In the genomic region with DNA sequence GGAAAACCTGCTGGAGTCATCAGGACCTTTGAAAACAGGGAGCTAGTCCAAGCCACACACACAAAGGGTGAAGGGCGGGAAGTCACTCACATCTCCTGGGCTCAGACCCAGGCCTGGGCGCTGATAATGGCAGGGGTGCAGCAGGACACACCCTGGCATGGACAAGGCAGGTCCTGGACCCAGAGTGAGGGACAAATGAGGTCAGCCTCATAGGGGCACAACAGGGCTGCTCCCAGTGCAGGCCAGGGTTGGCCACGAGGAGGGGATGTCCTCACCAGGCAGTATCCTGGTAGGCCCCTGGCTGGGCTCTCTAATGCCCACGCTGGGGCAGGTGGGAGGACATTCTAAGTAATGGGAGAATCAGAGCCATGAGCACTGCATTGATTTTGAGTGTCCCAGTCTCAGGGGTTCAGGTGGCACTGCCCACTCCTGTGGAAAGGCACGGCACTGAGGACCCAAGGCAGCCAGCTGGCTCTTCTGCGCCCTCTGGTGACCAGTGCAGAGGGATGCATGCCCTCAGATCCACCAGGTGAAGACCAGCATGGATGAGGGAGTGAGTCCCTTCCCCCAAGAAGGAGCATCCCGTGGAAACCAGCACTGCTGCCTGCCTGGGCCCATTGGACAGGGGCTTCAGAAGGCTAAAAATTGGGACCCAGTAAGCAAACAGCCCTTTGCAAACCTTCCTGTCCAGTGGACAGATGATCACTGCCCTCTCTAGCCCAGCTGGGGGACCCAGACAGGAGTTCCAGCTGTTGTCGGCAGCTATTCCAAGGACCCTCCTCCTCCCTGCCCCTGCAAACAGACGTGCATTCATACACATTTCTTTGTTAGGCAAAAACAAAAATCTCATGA, we compare ENCODE assay signal across 8 cellular contexts. TPM values are rescaled to one million over a fixed set of nuclear protein-coding genes. Genes with fewer than 3 reads are reported as not detected.
DNase-seq lines count a peak whose midpoint lies in the region; ATAC-seq and TF ChIP-seq lines count a peak whose summit lies in the region.

No MANE protein-coding gene starts in this region.

- CTCF ChIA-PET in activated CD8-positive, alpha-beta T cell treated with anti-CD3 and anti-CD28 coated beads, Interleukin-2, amount 10 ng/mL, durations not matched to agents 7 days and 5 days (lab: Charles Lee), result interaction anchor here (0.7 to 4.9 kb wide), 23 partner anchors 8 to 196 kb away, joined by 3 to 43 read pairs (median 4); partner anchors contain the start of gene SREBF1

- H3K27ac ChIP-seq in endodermal cell (ENCODE audit: low read depth, low read length), result no peak overlapping the region

- H3K4me1 ChIP-seq in endodermal cell (ENCODE audit: control insufficient read depth, insufficient read depth, low read length), result no peaks in the 10 kb centered on the region

- DNase-seq in Ammon's horn (ENCODE audit: low spot score), result peak; percentile 88
- DNase-seq in GM19238 (ENCODE audit: insufficient read length, low spot score), result peak; percentile 84
- peak; percentile 33 for DNase-seq in NCI-H226
- DNase-seq in activated CD8-positive, alpha-beta T cell treated with anti-CD3 and anti-CD28 coated beads, Interleukin-2, amount 10 ng/mL, durations not matched to agents 7 days and 5 days, result peak; percentile 79
- DNase-seq in endodermal cell, result peak; percentile 93
- DNase-seq in middle frontal gyrus (ENCODE audit: extremely low spot score, low spot score), result peak; percentile 54

- 55 to 57% methylated on average over 8 to 9 of the region's 9 CpGs for WGBS in endodermal cell (ENCODE audit: insufficient coverage in 1 of 2, insufficient read length in 1 of 2), 2 experiments

- ATAC-seq in activated CD8-positive, alpha-beta T cell treated with anti-CD3 and anti-CD28 coated beads, Interleukin-2, amount 10 ng/mL, durations not matched to agents 7 days and 5 days, result peak; percentile 89
- ATAC-seq in stimulated activated memory B cell treated with anti-CD40 and anti-IgM and Interleukin-4, amounts not matched to agents 10 μg/mL and 1 μg/mL and 100 μg/mL, for 72 hours, result peak; percentile 88
- ATAC-seq in HG03280 (IDR thresholded peaks at IDR 0.05; ENCODE audit: unreplicated experiment), result no peak

- no peaks in the 10 kb centered on the region for H3K36me3 Mint-ChIP-seq in activated CD8-positive, alpha-beta T cell treated with anti-CD3 and anti-CD28 coated beads, Interleukin-2, amount 10 ng/mL, durations not matched to agents 7 days and 5 days (ENCODE audit: low read depth)
- H3K36me3 Mint-ChIP-seq in endodermal cell (ENCODE audit: low read depth), result no peaks in the 10 kb centered on the region
- H3K36me3 Mint-ChIP-seq in stimulated activated memory B cell treated with anti-CD40 and anti-IgM and Interleukin-4, amounts not matched to agents 10 μg/mL and 1 μg/mL and 100 μg/mL, for 72 hours, result no peaks in the 10 kb centered on the region

- H3K4me1 Mint-ChIP-seq in activated CD8-positive, alpha-beta T cell treated with anti-CD3 and anti-CD28 coated beads, Interleukin-2, amount 10 ng/mL, durations not matched to agents 7 days and 5 days (ENCODE audit: low read depth), result peaks cover 43% of the 10 kb centered on the region
- H3K4me1 Mint-ChIP-seq in endodermal cell, result peaks cover 1% of the 10 kb centered on the region
- H3K4me1 Mint-ChIP-seq in stimulated activated memory B cell treated with anti-CD40 and anti-IgM and Interleukin-4, amounts not matched to agents 10 μg/mL and 1 μg/mL and 100 μg/mL, for 72 hours, result peaks cover 7% of the 10 kb centered on the region

- peak; percentile 98 for TF ChIP-seq CTCF in endodermal cell (conservative IDR thresholded peaks at IDR 0.05)

- H3K27me3 Mint-ChIP-seq in activated CD8-positive, alpha-beta T cell treated with anti-CD3 and anti-CD28 coated beads, Interleukin-2, amount 10 ng/mL, durations not matched to agents 7 days and 5 days (ENCODE audit: low read depth), result no peaks in the 10 kb centered on the region
- no peaks in the 10 kb centered on the region for H3K27me3 Mint-ChIP-seq in endodermal cell (ENCODE audit: insufficient read depth)
- H3K27me3 Mint-ChIP-seq in stimulated activated memory B cell treated with anti-CD40 and anti-IgM and Interleukin-4, amounts not matched to agents 10 μg/mL and 1 μg/mL and 100 μg/mL, for 72 hours, result no peaks in the 10 kb centered on the region

- no peak overlapping the region for H3K9ac ChIP-seq in endodermal cell (ENCODE audit: extremely low read depth, low read length, poor library complexity, severe bottlenecking)

- no peaks in the 10 kb centered on the region for H3K27me3 ChIP-seq in endodermal cell (ENCODE audit: control insufficient read depth, insufficient read depth, low read length, poor library complexity, severe bottlenecking)

- H3K4me3 Mint-ChIP-seq in activated CD8-positive, alpha-beta T cell treated with anti-CD3 and anti-CD28 coated beads, Interleukin-2, amount 10 ng/mL, durations not matched to agents 7 days and 5 days, result no peak overlapping the region
- H3K4me3 Mint-ChIP-seq in endodermal cell, result no peak overlapping the region
- H3K4me3 Mint-ChIP-seq in stimulated activated memory B cell treated with anti-CD40 and anti-IgM and Interleukin-4, amounts not matched to agents 10 μg/mL and 1 μg/mL and 100 μg/mL, for 72 hours, result no peak overlapping the region

- no peaks in the 10 kb centered on the region for H3K9me3 ChIP-seq in endodermal cell (ENCODE audit: control insufficient read depth, low read length)

- no peaks in the 10 kb centered on the region for H3K36me3 ChIP-seq in endodermal cell (ENCODE audit: control insufficient read depth, insufficient read depth, low read length)

- no peak overlapping the region for H3K27ac Mint-ChIP-seq in activated CD8-positive, alpha-beta T cell treated with anti-CD3 and anti-CD28 coated beads, Interleukin-2, amount 10 ng/mL, durations not matched to agents 7 days and 5 days
- no peak overlapping the region for H3K27ac Mint-ChIP-seq in endodermal cell
- no peak overlapping the region for H3K27ac Mint-ChIP-seq in stimulated activated memory B cell treated with anti-CD40 and anti-IgM and Interleukin-4, amounts not matched to agents 10 μg/mL and 1 μg/mL and 100 μg/mL, for 72 hours

- POLR2A ChIA-PET in activated CD8-positive, alpha-beta T cell treated with anti-CD3 and anti-CD28 coated beads, Interleukin-2, amount 10 ng/mL, durations not matched to agents 7 days and 5 days (lab: Charles Lee), result interaction anchor here (1.0 to 2.2 kb wide), 2 partner anchors 24 to 178 kb away, joined by 3 to 9 read pairs; partner anchors contain the start of gene SREBF1

- no peaks in the 10 kb centered on the region for H3K9me3 Mint-ChIP-seq in activated CD8-positive, alpha-beta T cell treated with anti-CD3 and anti-CD28 coated beads, Interleukin-2, amount 10 ng/mL, durations not matched to agents 7 days and 5 days (ENCODE audit: insufficient read depth)
- H3K9me3 Mint-ChIP-seq in endodermal cell, result no peaks in the 10 kb centered on the region
- H3K9me3 Mint-ChIP-seq in stimulated activated memory B cell treated with anti-CD40 and anti-IgM and Interleukin-4, amounts not matched to agents 10 μg/mL and 1 μg/mL and 100 μg/mL, for 72 hours, result no peaks in the 10 kb centered on the region

- H3K4me3 ChIP-seq in endodermal cell (ENCODE audit: low read length), result no peak overlapping the region

RNA-seq across cellular contexts. Expression of gene SREBF1, which starts 23.3 kb away (rescaled TPM):
- total RNA-seq in activated CD8-positive, alpha-beta T cell treated with anti-CD3 and anti-CD28 coated beads, Interleukin-2, amount 10 ng/mL, durations not matched to agents 7 days and 5 days, result 100 to 1,000 TPM; 212 to 254 TPM
- total RNA-seq in endodermal cell, result 10 to 100 TPM; 39.0 to 58.2 TPM
- 69.1 TPM for polyA plus RNA-seq in endodermal cell (2013, experiment 1 of 2)
- 66.7 TPM for polyA plus RNA-seq in endodermal cell (2013, experiment 2 of 2)

Comparison
In these comparisons a context has a peak if more than half of its experiments do, and no peak if none do; other contexts are left out.
1. DNase-seq: peak in every context shown above with its lines; median percentile 93 in endodermal cell; 88 in Ammon's horn; 84 in GM19238; 79 in activated CD8-positive, alpha-beta T cell treated with anti-CD3 and anti-CD28 coated beads, Interleukin-2, amount 10 ng/mL, durations not matched to agents 7 days and 5 days; 54 in middle frontal gyrus; 33 in NCI-H226.